ENCODE assay signal across 8 cellular contexts in the genomic region with DNA sequence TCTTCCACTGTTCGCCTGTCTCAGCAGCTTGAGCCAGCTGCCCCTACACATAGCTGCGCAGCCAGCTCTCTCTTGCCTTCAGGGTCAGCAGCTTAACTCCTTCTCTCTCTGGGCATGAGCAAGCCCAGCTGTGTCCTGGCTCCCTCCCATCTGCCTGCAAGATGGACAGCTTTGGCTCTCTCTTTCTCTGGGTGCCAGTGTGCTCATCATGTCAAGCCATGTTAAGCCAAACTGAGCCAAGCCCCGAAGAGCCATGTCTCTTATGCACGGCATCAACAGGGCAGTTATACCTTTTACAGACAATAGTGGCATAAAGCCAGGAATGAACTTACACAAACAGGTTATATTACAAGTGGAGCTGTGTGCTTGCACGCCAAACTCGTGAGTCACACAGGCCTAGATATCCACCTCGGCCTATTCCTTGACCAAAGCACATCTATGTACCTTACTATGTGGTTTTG. TPM values are rescaled to one million over a fixed set of nuclear protein-coding genes. Genes with fewer than 3 reads are reported as not detected.
DNase-seq lines count a peak whose midpoint lies in the region; ATAC-seq, FAIRE-seq and TF ChIP-seq lines count a peak whose summit lies in the region.
"Not testable (repeated sequence)": the region's sequence is repeated elsewhere in the genome, so short reads cannot be mapped to it uniquely, and the experiment has no call there.

No MANE protein-coding gene starts in this region.

- not testable (repeated sequence) for TF ChIP-seq CTCF in A549 (IDR thresholded peaks at IDR 0.05); HFFc6 (IDR thresholded peaks at IDR 0.05); WERI-Rb-1 (IDR thresholded peaks at IDR 0.05; ENCODE audit: low read depth, low read length); chondrocyte (IDR thresholded peaks at IDR 0.05); foreskin keratinocyte (conservative IDR thresholded peaks at IDR 0.05); lower lobe of right lung (IDR thresholded peaks at IDR 0.05)

- CTCF ChIA-PET in A549 (lab: Yijun Ruan, JAX), result interaction anchor here (0.6 to 11.0 kb wide), 4 partner anchors 7 to 349 kb away, joined by 3 to 162 read pairs (median 6); no protein-coding TSS in a partner anchor

- not testable (repeated sequence) for H3K36me3 ChIP-seq in WERI-Rb-1, lower lobe of right lung

- not testable (repeated sequence) for H3K27ac Mint-ChIP-seq in HFFc6
- peak overlapping the region; percentile 79 for H3K27ac Mint-ChIP-seq in chondrocyte (ENCODE audit: unreplicated experiment)

- DNase-seq in A549 (ENCODE audit: low read depth in 1 of 2, low spot score in 1 of 2) (peak in 1 of 2 experiments; percentile 56), HFFc6 (peak; percentile 38), NCI-H748 (lab: John Stamatoyannopoulos, UW; ENCODE audit: unreplicated experiment) (peak; percentile 0), WERI-Rb-1 (peak; percentile 59), foreskin keratinocyte (peak; percentile 55 to 78), renal cortical epithelial cell (ENCODE audit: low read depth) (peak; percentile 90)
- DNase-seq in chondrocyte (ENCODE audit: low spot score); lower lobe of right lung: not testable (repeated sequence)

- H3K4me1 Mint-ChIP-seq in HFFc6 (ENCODE audit: low read depth), result peaks cover 15% of the 10 kb centered on the region
- not testable (repeated sequence) for H3K4me1 Mint-ChIP-seq in chondrocyte (ENCODE audit: low read depth)

- not testable (repeated sequence) for TF ChIP-seq RAD21 in A549 (conservative IDR thresholded peaks at IDR 0.05 in 1 of 2, IDR thresholded peaks at IDR 0.05 in 1 of 2)

- not testable (repeated sequence) for FAIRE-seq in A549 (lab: Jason Lieb, UNC)

- not testable (repeated sequence) for H3K27me3 ChIP-seq in WERI-Rb-1 (ENCODE audit: insufficient read depth, low read depth, severe bottlenecking); foreskin keratinocyte; lower lobe of right lung (ENCODE audit: low read depth)

- not testable (repeated sequence) for H3K27me3 Mint-ChIP-seq in HFFc6 (ENCODE audit: insufficient read depth); chondrocyte (ENCODE audit: low read depth)

- POLR2A ChIA-PET in A549 (lab: Yijun Ruan, JAX), result interaction anchor here (0.7 to 1.1 kb wide), 2 partner anchors 8 to 70 kb away, joined by 4 to 9 read pairs; no protein-coding TSS in a partner anchor

- peak overlapping the region; percentile 48 to 70; a peak in 5 of 6 replicates for H3K27ac ChIP-seq in A549
- not testable (repeated sequence) for H3K27ac ChIP-seq in WERI-Rb-1, foreskin keratinocyte, lower lobe of right lung

- peaks cover 16% of the 10 kb centered on the region for H3K4me1 ChIP-seq in A549
- H3K4me1 ChIP-seq in foreskin keratinocyte, lower lobe of right lung: not testable (repeated sequence)

- H3K36me3 Mint-ChIP-seq in HFFc6 (ENCODE audit: low read depth); chondrocyte (ENCODE audit: low read depth): not testable (repeated sequence)

- not testable (repeated sequence) for H3K9me3 ChIP-seq in A549; WERI-Rb-1 (ENCODE audit: severe bottlenecking); lower lobe of right lung

- H3K4me3 Mint-ChIP-seq in HFFc6; chondrocyte (ENCODE audit: unreplicated experiment): not testable (repeated sequence)

- WGBS in A549 (ENCODE audit: missing lambda C conversion rate), result 34% methylated on average over 7 of the region's 7 CpGs

- H3K9me3 Mint-ChIP-seq in HFFc6; chondrocyte (ENCODE audit: low read depth): not testable (repeated sequence)

- intact Hi-C loops in lower lobe of right lung (cut with DNase I), result not testable (repeated sequence)

- ATAC-seq in A549, result peak; percentile 73 to 87
- peak; percentile 96 for ATAC-seq in foreskin keratinocyte
- ATAC-seq in lower lobe of right lung, result peak; percentile 73 to 81

- not testable (repeated sequence) for H3K4me3 ChIP-seq in A549; WERI-Rb-1 (ENCODE audit: low read depth, low read length); lower lobe of right lung

- not testable (repeated sequence) for TF ChIP-seq POLR2A in A549 (IDR thresholded peaks at IDR 0.05; ENCODE audit: low read length)

- peak overlapping the region; percentile 45 for H3K4me2 ChIP-seq in A549

- TF ChIP-seq EP300 in A549 (IDR thresholded peaks at IDR 0.05), result not testable (repeated sequence)

RNA-seq across cellular contexts. Expression of a gene that starts 21.5 kb away (rescaled TPM):
- polyA plus RNA-seq in A549 (2011; rRNA removed), result 16.2 and 16.5 TPM in 2 replicates
- polyA plus RNA-seq in A549 (2012; cell fraction: cytosol; rRNA removed), result 17.8 and 17.9 TPM in 2 replicates
- polyA plus RNA-seq in A549 (2012; cell fraction: nucleus; rRNA removed), result 10.7 and 13.1 TPM in 2 replicates
- 14.9 to 17.5 TPM (median 17.2 TPM) in 3 replicates for polyA plus RNA-seq in A549 (2017; fragmentation: RNase III; extraction: RNeasy Plus Mini Kit Qiagen cat#74134 plus additional on column Dnase treatment)
- 15.0 and 21.1 TPM in 2 replicates for polyA minus RNA-seq in A549 (2011; rRNA and poly(A)+ RNA removed)
- total RNA-seq in HFFc6 (2021; fragmentation: NEBNext Ultra II Directional; extraction: Animal tissue kit (Norgen Biotek cat#: 25700)), result 1 to 10 TPM; 4.5 to 5.9 (median 5.5) TPM
- 8.8 to 11.9 TPM (median 10.5 TPM) in 3 replicates for total RNA-seq in chondrocyte
- total RNA-seq in foreskin keratinocyte, result 4.1 and 4.4 TPM in 2 replicates
- polyA plus RNA-seq in foreskin keratinocyte, result 3.4 and 4.6 TPM in 2 replicates
- total RNA-seq in lower lobe of right lung, result 6.9 TPM
- 8.9 and 17.5 TPM in 2 replicates for total RNA-seq in renal cortical epithelial cell
